Comparison of ENCODE assay signal across 22 cellular contexts in the genomic region with DNA sequence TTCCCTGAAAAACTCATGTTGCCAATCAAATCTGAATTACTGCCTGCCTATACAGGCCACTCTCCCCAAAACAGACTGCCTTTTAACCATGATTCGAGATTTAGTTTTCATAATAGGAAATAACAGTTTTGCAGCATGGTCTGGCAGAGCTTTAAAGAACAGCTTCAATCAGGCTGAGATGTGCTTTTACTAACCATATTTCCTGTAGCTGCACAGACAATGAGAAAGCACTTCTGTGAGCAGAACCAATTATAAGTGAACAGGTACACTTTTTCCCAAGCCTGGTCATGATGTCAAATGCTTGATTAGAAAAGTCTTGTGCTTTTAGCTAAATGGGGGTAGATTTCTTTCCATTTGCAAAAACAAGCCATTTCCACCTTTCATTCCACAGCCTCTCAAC.
DNase-seq lines count a peak whose midpoint lies in the region; ATAC-seq and TF ChIP-seq lines count a peak whose summit lies in the region.
"Had no signal": no experiment of that assay in that cellular context is flagged by ENCODE, and none has a peak within 500 bp of the region (broad histone marks: within the 10 kb centered on the region; RNA-seq: fewer than 3 reads in every experiment).

No MANE protein-coding gene starts in this region.

- no peak for ATAC-seq in activated T-cell treated with anti-CD3 and anti-CD28 coated beads, Interleukin-2, amount 50 U/mL, for 72 hours (replicated peaks in 1 of 2)
- ATAC-seq in GM23338, result no peak
- ATAC-seq in activated CD8-positive, alpha-beta T cell treated with anti-CD3 and anti-CD28 coated beads, Interleukin-2, amount 10 ng/mL, durations not matched to agents 7 days and 5 days, result peak; percentile 42
- peak; percentile 91 to 96 for ATAC-seq in naive thymus-derived CD8-positive, alpha-beta T cell
- ATAC-seq: right lobe of liver had no signal

- H3K79me2 ChIP-seq in GM23338 (replicated peaks; ENCODE audit: insufficient read depth), result no peaks in the 10 kb centered on the region
- H3K79me2 ChIP-seq: hepatocyte had no signal

- DNase-seq in activated T-cell treated with anti-CD3 and anti-CD28 coated beads, Interleukin-2, amount 50 U/mL, for 72 hours, result no peak
- DNase-seq in activated T-cell treated with anti-CD3 and anti-CD28 coated beads for 4 hours (no peak), GM23338 (ENCODE audit: low spot score) (no peak), AG20443 (ENCODE audit: low spot score) (no peak), chondrocyte (ENCODE audit: low spot score) (no peak), mucosa of gallbladder (ENCODE audit: low spot score) (no peak)
- no peak for DNase-seq in activated CD8-positive, alpha-beta T cell treated with anti-CD3 and anti-CD28 coated beads, Interleukin-2, amount 10 ng/mL, durations not matched to agents 7 days and 5 days
- peak in 4 of 10 donors; percentile 31 to 72 (median 56) for DNase-seq in naive thymus-derived CD8-positive, alpha-beta T cell
- DNase-seq: activated CD8-positive, alpha-beta memory T cell treated with anti-CD3 and anti-CD28 coated beads, Interleukin-2, amount 50 U/mL, for 4 hours; dermis blood vessel endothelial cell; NCI-H1436 treated with DMSO at 0.1 percent for 48 hours; right lobe of liver; stimulated activated CD4-positive, alpha-beta T cell treated with anti-CD3 and anti-CD28 coated beads, Interleukin-4, amount 100 ng/mL, for 1 hour had no signal

- CTCF ChIA-PET in activated CD8-positive, alpha-beta T cell treated with anti-CD3 and anti-CD28 coated beads, Interleukin-2, amount 10 ng/mL, durations not matched to agents 7 days and 5 days (lab: Charles Lee), result no interaction called here

- H3K27me3 Mint-ChIP-seq in activated T-cell treated with anti-CD3 and anti-CD28 coated beads, Interleukin-2, amount 50 U/mL, for 72 hours (ENCODE audit: low read depth), result no peaks in the 10 kb centered on the region
- H3K27me3 Mint-ChIP-seq in GM23338 (ENCODE audit: insufficient read depth, low read depth, poor library complexity) (no peaks in the 10 kb centered on the region), chondrocyte (ENCODE audit: low read depth) (peaks cover 29% of the 10 kb centered on the region)
- H3K27me3 Mint-ChIP-seq in activated CD8-positive, alpha-beta T cell treated with anti-CD3 and anti-CD28 coated beads, Interleukin-2, amount 10 ng/mL, durations not matched to agents 7 days and 5 days (ENCODE audit: low read depth), result no peaks in the 10 kb centered on the region
- H3K27me3 Mint-ChIP-seq in naive thymus-derived CD8-positive, alpha-beta T cell, result no peaks in the 10 kb centered on the region
- H3K27me3 Mint-ChIP-seq: memory B cell, progenitor cell of endocrine pancreas had no signal

- no peaks in the 10 kb centered on the region for H3K9me3 Mint-ChIP-seq in activated T-cell treated with anti-CD3 and anti-CD28 coated beads, Interleukin-2, amount 50 U/mL, for 72 hours
- H3K9me3 Mint-ChIP-seq in GM23338 (no peaks in the 10 kb centered on the region), chondrocyte (ENCODE audit: low read depth) (no peaks in the 10 kb centered on the region)
- H3K9me3 Mint-ChIP-seq in activated CD8-positive, alpha-beta T cell treated with anti-CD3 and anti-CD28 coated beads, Interleukin-2, amount 10 ng/mL, durations not matched to agents 7 days and 5 days (ENCODE audit: insufficient read depth), result no peaks in the 10 kb centered on the region
- no peaks in the 10 kb centered on the region for H3K9me3 Mint-ChIP-seq in naive thymus-derived CD8-positive, alpha-beta T cell
- H3K9me3 Mint-ChIP-seq: memory B cell had no signal

- no peaks in the 10 kb centered on the region for H3F3A ChIP-seq in GM23338 (replicated peaks; ENCODE audit: low read depth)

- H3K27me3 ChIP-seq in GM23338 (ENCODE audit: insufficient read depth), result no peaks in the 10 kb centered on the region
- H3K27me3 ChIP-seq: ascending aorta; BLaER1 treated with 17β-estradiol and CSF1 and Interleukin-3, amounts not matched to agents 10 nM and 100 nM; cardiac muscle cell; hepatocyte; right lobe of liver had no signal

- H3K4me2 ChIP-seq in GM23338, result no peak overlapping the region
- H3K4me2 ChIP-seq: BLaER1 treated with 17β-estradiol and CSF1 and Interleukin-3, amounts not matched to agents 10 nM and 100 nM; hepatocyte; KMS-11 had no signal

- no peaks in the 10 kb centered on the region for H4K20me1 ChIP-seq in GM23338 (replicated peaks; ENCODE audit: insufficient read depth)
- H4K20me1 ChIP-seq: BLaER1 treated with 17β-estradiol and CSF1 and Interleukin-3, amounts not matched to agents 10 nM and 100 nM had no signal

- no peaks in the 10 kb centered on the region for H3K36me3 ChIP-seq in GM23338 (ENCODE audit: insufficient read depth)
- H3K36me3 ChIP-seq: ascending aorta; BLaER1 treated with 17β-estradiol and CSF1 and Interleukin-3, amounts not matched to agents 10 nM and 100 nM; cardiac muscle cell; right lobe of liver; thoracic aorta had no signal

- H3K4me1 ChIP-seq in GM23338 (ENCODE audit: insufficient read depth), result no peaks in the 10 kb centered on the region
- H3K4me1 ChIP-seq: ascending aorta; BLaER1 treated with 17β-estradiol and CSF1 and Interleukin-3, amounts not matched to agents 10 nM and 100 nM; right lobe of liver had no signal

- H3K36me3 Mint-ChIP-seq in activated T-cell treated with anti-CD3 and anti-CD28 coated beads, Interleukin-2, amount 50 U/mL, for 72 hours (ENCODE audit: insufficient read depth in 2 of 2), result peaks cover 2 to 3% of the 10 kb centered on the region in 2 donors
- H3K36me3 Mint-ChIP-seq in GM23338 (ENCODE audit: low read depth) (no peaks in the 10 kb centered on the region), chondrocyte (ENCODE audit: low read depth) (no peaks in the 10 kb centered on the region)
- peaks cover 73% of the 10 kb centered on the region for H3K36me3 Mint-ChIP-seq in activated CD8-positive, alpha-beta T cell treated with anti-CD3 and anti-CD28 coated beads, Interleukin-2, amount 10 ng/mL, durations not matched to agents 7 days and 5 days (ENCODE audit: low read depth)
- peaks cover 4 to 47% (median 22%) of the 10 kb centered on the region in 3 donors for H3K36me3 Mint-ChIP-seq in naive thymus-derived CD8-positive, alpha-beta T cell
- H3K36me3 Mint-ChIP-seq: memory B cell had no signal

- H3K9me2 ChIP-seq in GM23338 (ENCODE audit: insufficient read depth), result no peaks in the 10 kb centered on the region

- peaks cover 71% of the 10 kb centered on the region for H3K4me1 Mint-ChIP-seq in activated T-cell treated with anti-CD3 and anti-CD28 coated beads, Interleukin-2, amount 50 U/mL, for 72 hours (ENCODE audit: low read depth)
- H3K4me1 Mint-ChIP-seq in GM23338, result no peaks in the 10 kb centered on the region
- peaks cover 59% of the 10 kb centered on the region for H3K4me1 Mint-ChIP-seq in activated CD8-positive, alpha-beta T cell treated with anti-CD3 and anti-CD28 coated beads, Interleukin-2, amount 10 ng/mL, durations not matched to agents 7 days and 5 days (ENCODE audit: low read depth)
- peaks cover 51 to 94% (median 90%) of the 10 kb centered on the region in 4 donors for H3K4me1 Mint-ChIP-seq in naive thymus-derived CD8-positive, alpha-beta T cell
- H3K4me1 Mint-ChIP-seq in chondrocyte (ENCODE audit: low read depth), result no peaks in the 10 kb centered on the region
- H3K4me1 Mint-ChIP-seq: memory B cell had no signal

- peak overlapping the region; percentile 60 for H2AFZ ChIP-seq in GM23338
- H2AFZ ChIP-seq: hepatocyte had no signal

- no peak overlapping the region for H3K4me3 ChIP-seq in GM23338
- H3K4me3 ChIP-seq: ascending aorta; BLaER1 treated with 17β-estradiol and CSF1 and Interleukin-3, amounts not matched to agents 10 nM and 100 nM; cardiac muscle cell; hepatocyte; right lobe of liver; thoracic aorta had no signal

- peak overlapping the region in 1 of 2 donors; percentile 54 for H3K4me3 Mint-ChIP-seq in activated T-cell treated with anti-CD3 and anti-CD28 coated beads, Interleukin-2, amount 50 U/mL, for 72 hours
- H3K4me3 Mint-ChIP-seq in GM23338, result no peak overlapping the region
- no peak overlapping the region for H3K4me3 Mint-ChIP-seq in activated CD8-positive, alpha-beta T cell treated with anti-CD3 and anti-CD28 coated beads, Interleukin-2, amount 10 ng/mL, durations not matched to agents 7 days and 5 days
- H3K4me3 Mint-ChIP-seq in naive thymus-derived CD8-positive, alpha-beta T cell, result peak overlapping the region in 9 of 10 donors; percentile 34 to 73 (median 48)
- no peak overlapping the region for H3K4me3 Mint-ChIP-seq in chondrocyte (ENCODE audit: unreplicated experiment)
- H3K4me3 Mint-ChIP-seq: memory B cell had no signal

- H3K27ac Mint-ChIP-seq in activated T-cell treated with anti-CD3 and anti-CD28 coated beads, Interleukin-2, amount 50 U/mL, for 72 hours, result peak overlapping the region; percentile 74
- H3K27ac Mint-ChIP-seq in GM23338 (no peak overlapping the region), chondrocyte (ENCODE audit: unreplicated experiment) (no peak overlapping the region)
- H3K27ac Mint-ChIP-seq in activated CD8-positive, alpha-beta T cell treated with anti-CD3 and anti-CD28 coated beads, Interleukin-2, amount 10 ng/mL, durations not matched to agents 7 days and 5 days, result peak overlapping the region; percentile 51
- peak overlapping the region; percentile 4 to 95 (median 74) for H3K27ac Mint-ChIP-seq in naive thymus-derived CD8-positive, alpha-beta T cell
- H3K27ac Mint-ChIP-seq: memory B cell had no signal

- POLR2A ChIA-PET in activated CD8-positive, alpha-beta T cell treated with anti-CD3 and anti-CD28 coated beads, Interleukin-2, amount 10 ng/mL, durations not matched to agents 7 days and 5 days (lab: Charles Lee), result no interaction called here
- POLR2A ChIA-PET in naive thymus-derived CD8-positive, alpha-beta T cell (lab: Charles Lee), result interaction anchor here (0.6 to 1.5 kb wide), 3 partner anchors 16 to 99 kb away, joined by 3 to 5 read pairs (median 4); no protein-coding TSS in a partner anchor

- H3K27ac ChIP-seq in GM23338 (ENCODE audit: low read depth), result no peak overlapping the region
- H3K27ac ChIP-seq: ascending aorta; BLaER1 treated with 17β-estradiol and CSF1 and Interleukin-3, amounts not matched to agents 10 nM and 100 nM; cardiac muscle cell; hepatocyte; KMS-11; right lobe of liver; RWPE1; thoracic aorta had no signal

- TF ChIP-seq CTCF in GM23338 (conservative IDR thresholded peaks at IDR 0.05; ENCODE audit: low read depth in 2 of 2), result no peak
- TF ChIP-seq CTCF in chondrocyte (IDR thresholded peaks at IDR 0.05), result no peak

TF ChIP-seq in GM23338, 12 proteins besides CTCF, POLR2A, EP300 and RAD21 (continues in another document):
- TF ChIP-seq, protein P1, sequence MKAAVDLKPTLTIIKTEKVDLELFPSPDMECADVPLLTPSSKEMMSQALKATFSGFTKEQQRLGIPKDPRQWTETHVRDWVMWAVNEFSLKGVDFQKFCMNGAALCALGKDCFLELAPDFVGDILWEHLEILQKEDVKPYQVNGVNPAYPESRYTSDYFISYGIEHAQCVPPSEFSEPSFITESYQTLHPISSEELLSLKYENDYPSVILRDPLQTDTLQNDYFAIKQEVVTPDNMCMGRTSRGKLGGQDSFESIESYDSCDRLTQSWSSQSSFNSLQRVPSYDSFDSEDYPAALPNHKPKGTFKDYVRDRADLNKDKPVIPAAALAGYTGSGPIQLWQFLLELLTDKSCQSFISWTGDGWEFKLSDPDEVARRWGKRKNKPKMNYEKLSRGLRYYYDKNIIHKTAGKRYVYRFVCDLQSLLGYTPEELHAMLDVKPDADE (IDR thresholded peaks at IDR 0.05), result no peak
- no peak for TF ChIP-seq JUNB (IDR thresholded peaks at IDR 0.05; ENCODE audit: unreplicated experiment)

Comparison
In these comparisons a context has a peak if more than half of its experiments do, and no peak if none do; other contexts are left out.
1. ATAC-seq: peak in activated CD8-positive, alpha-beta T cell treated with anti-CD3 and anti-CD28 coated beads, Interleukin-2, amount 10 ng/mL, durations not matched to agents 7 days and 5 days (single experiment) and naive thymus-derived CD8-positive, alpha-beta T cell (2 of 2); none in activated T-cell treated with anti-CD3 and anti-CD28 coated beads, Interleukin-2, amount 50 U/mL, for 72 hours (0 of 2) and GM23338 (single experiment).
2. H3K27ac Mint-ChIP-seq: peak in activated T-cell treated with anti-CD3 and anti-CD28 coated beads, Interleukin-2, amount 50 U/mL, for 72 hours (single experiment), activated CD8-positive, alpha-beta T cell treated with anti-CD3 and anti-CD28 coated beads, Interleukin-2, amount 10 ng/mL, durations not matched to agents 7 days and 5 days (single experiment) and naive thymus-derived CD8-positive, alpha-beta T cell (10 of 10); none in GM23338 (single experiment) and chondrocyte (single experiment).
3. H3K4me3 Mint-ChIP-seq: peak in naive thymus-derived CD8-positive, alpha-beta T cell (9 of 10); none in GM23338 (single experiment), activated CD8-positive, alpha-beta T cell treated with anti-CD3 and anti-CD28 coated beads, Interleukin-2, amount 10 ng/mL, durations not matched to agents 7 days and 5 days (single experiment) and chondrocyte (single experiment).